Comparison of ENCODE assay signal across 8 cellular contexts in genomic region chr2:241217320-241218031, GRCh38. TPM values are rescaled to one million over a fixed set of nuclear protein-coding genes. Genes with fewer than 3 reads are reported as not detected.
DNase-seq lines count a peak whose midpoint lies in the region; ATAC-seq, FAIRE-seq and TF ChIP-seq lines count a peak whose summit lies in the region.

No MANE protein-coding gene starts in this region.

- FAIRE-seq in GM19239 (lab: Jason Lieb, UNC): no peak

- CTCF ChIA-PET in WTC11 (lab: Charles Lee): interaction anchor here (0.8 to 1.7 kb wide), 9 partner anchors 10 to 377 kb away, joined by 3 to 12 read pairs (median 5); partner anchors contain the start of gene PASK

- in situ Hi-C loops in KBM-7 (cut with MboI; ENCODE audit: low pct_unique_long_range_greater_than_20kb, low sequenced_read_pairs): no loop called here

- peak; percentile 72 for ATAC-seq in WTC11

- H3K4me3 ChIP-seq in AG09309 (ENCODE audit: control insufficient read depth, low read depth, low read length): peak overlapping the region; percentile 48

- peaks cover 4% of the 10 kb centered on the region; the same call in 1 of the 2 replicates for H3K9me3 Mint-ChIP-seq in WTC11

- DNase-seq in AG09309 (ENCODE audit: low read depth) (peak; percentile 11), GM19239 (ENCODE audit: insufficient read length, low spot score) (peak; percentile 95), KBM-7 (peak; percentile 36), WTC11 (ENCODE audit: low spot score) (peak; percentile 74), dermis blood vessel endothelial cell (peak; percentile 64), kidney glomerular epithelial cell (lab: John Stamatoyannopoulos, UW) (peak; percentile 53), smooth muscle cell of the brain vasculature (ENCODE audit: low read depth, low spot score) (peak; percentile 15), NCI-H1048 (lab: John Stamatoyannopoulos, UW) (no peak)

- H3K27me3 Mint-ChIP-seq in WTC11 (ENCODE audit: low read depth): peaks cover 5% of the 10 kb centered on the region

- peak overlapping the region; percentile 78 for H3K4me3 Mint-ChIP-seq in WTC11

- no peak for TF ChIP-seq CTCF in AG09309 (IDR thresholded peaks at IDR 0.05; ENCODE audit: control insufficient read depth, insufficient read depth, low read depth, low read length, missing control alignments)
- TF ChIP-seq CTCF in WTC11 (IDR thresholded peaks at IDR 0.05): no peak

- H3K36me3 Mint-ChIP-seq in WTC11: peaks cover 4% of the 10 kb centered on the region

- H3K27ac Mint-ChIP-seq in WTC11: peak overlapping the region; percentile 96

- POLR2A ChIA-PET in WTC11 (lab: Charles Lee): interaction anchor here (1.0 kb wide), 1 partner anchor 97 kb away, joined by 4 read pairs; no protein-coding TSS in a partner anchor

- peaks cover 25% of the 10 kb centered on the region for H3K4me1 Mint-ChIP-seq in WTC11

TF ChIP-seq in WTC11, 78 proteins besides CTCF, POLR2A, EP300 and RAD21 (continues in another document):
- TF ChIP-seq NFATC4 (CRISPR knock-in tag; IDR thresholded peaks at IDR 0.05): no peak
- peak; percentile 39; the same call in 1 of the 2 replicates for TF ChIP-seq KAT7 (CRISPR knock-in tag; IDR thresholded peaks at IDR 0.05; ENCODE audit: borderline replicate concordance)
- peak; percentile 76 for TF ChIP-seq USF2 (CRISPR knock-in tag; IDR thresholded peaks at IDR 0.05)
- TF ChIP-seq PRRX2 (CRISPR knock-in tag; IDR thresholded peaks at IDR 0.05): no peak
- TF ChIP-seq TP53 (CRISPR knock-in tag; IDR thresholded peaks at IDR 0.05): 0 out of 2 replicates have a peak, but pooled peaks have one; percentile 65
- TF ChIP-seq ZBTB21 (CRISPR knock-in tag; IDR thresholded peaks at IDR 0.05; ENCODE audit: borderline replicate concordance): peak; percentile 74; the same call in 1 of the 2 replicates
- TF ChIP-seq ZNF138 (CRISPR knock-in tag; conservative IDR thresholded peaks at IDR 0.05): peak; percentile 60
- peak; percentile 16; the same call in 1 of the 2 replicates for TF ChIP-seq ZNF281 (CRISPR knock-in tag; IDR thresholded peaks at IDR 0.05)
- no peak for TF ChIP-seq MLX (CRISPR knock-in tag; IDR thresholded peaks at IDR 0.05)
- TF ChIP-seq TEAD4 (CRISPR knock-in tag; IDR thresholded peaks at IDR 0.05): no peak
- no peak for TF ChIP-seq ETV6 (CRISPR knock-in tag; IDR thresholded peaks at IDR 0.05)
- TF ChIP-seq ZNF232 (CRISPR knock-in tag; IDR thresholded peaks at IDR 0.05): no peak
- TF ChIP-seq TEAD1 (CRISPR knock-in tag; IDR thresholded peaks at IDR 0.05): no peak; the same call in 1 of the 2 replicates
- TF ChIP-seq E2F5 (CRISPR knock-in tag; IDR thresholded peaks at IDR 0.05): no peak; the same call in 1 of the 2 replicates
- 0 out of 2 replicates have a peak, but pooled peaks have one; percentile 39 for TF ChIP-seq FOXP4 (CRISPR knock-in tag; IDR thresholded peaks at IDR 0.05)
- TF ChIP-seq STAT6 (CRISPR knock-in tag; conservative IDR thresholded peaks at IDR 0.05; ENCODE audit: low read depth): no peak
- 0 out of 2 replicates have a peak, but pooled peaks have one; percentile 39 for TF ChIP-seq NR3C1 (CRISPR knock-in tag; conservative IDR thresholded peaks at IDR 0.05; ENCODE audit: low read depth)
- TF ChIP-seq USF1 (CRISPR knock-in tag; IDR thresholded peaks at IDR 0.05): peak; percentile 71
- TF ChIP-seq FOXK1 (CRISPR knock-in tag; IDR thresholded peaks at IDR 0.05): no peak; the same call in 1 of the 2 replicates
- no peak for TF ChIP-seq FOXJ3 (CRISPR knock-in tag; IDR thresholded peaks at IDR 0.05; ENCODE audit: borderline replicate concordance)
- no peak for TF ChIP-seq ZNF219 (CRISPR knock-in tag; IDR thresholded peaks at IDR 0.05; ENCODE audit: borderline replicate concordance)
- no peak for TF ChIP-seq RORB (CRISPR knock-in tag; IDR thresholded peaks at IDR 0.05)
- no peak for TF ChIP-seq NFYB (CRISPR knock-in tag; conservative IDR thresholded peaks at IDR 0.05; ENCODE audit: low read depth)
- TF ChIP-seq NR1H2 (CRISPR knock-in tag; IDR thresholded peaks at IDR 0.05): no peak

RNA-seq across cellular contexts. Expression of gene ANO7, which starts 29.0 kb away (rescaled TPM):
- total RNA-seq in WTC11 (2021) (8.0 to 8.8 TPM (median 8.6 TPM) in 3 replicates), dermis blood vessel endothelial cell (0.34 and 1.1 TPM in 2 replicates)
